Comparison of ENCODE assay signal across 17 cellular contexts in the genomic region with DNA sequence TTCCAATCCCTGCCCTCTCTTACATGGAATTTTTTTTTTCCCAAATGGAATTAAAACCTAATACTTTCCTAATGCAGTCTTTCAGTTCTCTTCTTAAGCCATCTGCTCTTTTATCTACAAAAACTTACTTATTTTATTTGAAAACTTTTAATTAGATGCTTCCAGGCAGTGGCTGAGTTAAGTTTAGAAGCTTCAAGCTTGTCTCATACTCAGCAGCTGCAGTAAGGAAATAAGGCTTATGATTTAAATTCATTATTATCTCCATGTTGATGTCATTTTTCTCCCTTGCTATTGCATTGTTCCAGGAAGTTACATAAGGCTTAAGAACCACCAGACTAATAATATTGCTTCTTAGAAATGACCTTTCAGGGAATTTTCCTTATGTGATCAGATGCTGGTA.
DNase-seq lines count a peak whose midpoint lies in the region; ATAC-seq and TF ChIP-seq lines count a peak whose summit lies in the region.
"Had no signal": no experiment of that assay in that cellular context is flagged by ENCODE, and none has a peak within 500 bp of the region (broad histone marks: within the 10 kb centered on the region; RNA-seq: fewer than 3 reads in every experiment).

No MANE protein-coding gene starts in this region.

- no peak for DNase-seq in SK-N-SH
- peak; percentile 16 for DNase-seq in fibroblast of pulmonary artery (ENCODE audit: low read depth)
- peak; percentile 69 for DNase-seq in retinal pigment epithelial cell (ENCODE audit: low read depth)
- DNase-seq in NCI-H2107 (lab: John Stamatoyannopoulos, UW), result no peak
- DNase-seq in activated naive CD4-positive, alpha-beta T cell treated with anti-CD3 and anti-CD28 coated beads, Interleukin-2, amount 50 U/mL, for 72 hours (ENCODE audit: low spot score in 2 of 2), result no peak
- DNase-seq: CD4-positive, alpha-beta memory T cell; DMS153; DMS79; GDM1; H9 had no signal

- no peak overlapping the region for H3K4me3 Mint-ChIP-seq in activated T-helper 17 cell treated with anti-CD3 and anti-CD28 coated beads, Interleukin-2, amount 50 U/mL, for 72 hours
- H3K4me3 Mint-ChIP-seq: CD14-positive monocyte; CD4-positive, alpha-beta memory T cell; H9 had no signal

- peaks cover 23% of the 10 kb centered on the region for H3K4me1 Mint-ChIP-seq in activated T-helper 17 cell treated with anti-CD3 and anti-CD28 coated beads, Interleukin-2, amount 50 U/mL, for 72 hours
- H3K4me1 Mint-ChIP-seq: CD14-positive monocyte had no signal

- H3K79me2 ChIP-seq in SK-N-SH (ENCODE audit: insufficient read depth), result no peaks in the 10 kb centered on the region

- H3F3A ChIP-seq in SK-N-SH (replicated peaks; ENCODE audit: insufficient read depth), result no peaks in the 10 kb centered on the region

- H3K9me3 ChIP-seq in SK-N-SH, result no peaks in the 10 kb centered on the region
- H3K9me3 ChIP-seq: A549, BLaER1 had no signal

- ATAC-seq in SK-N-SH treated with all-trans-retinoic acid at 6 μM for 48 hours (peak; percentile 41; the same call in 2 of the 3 replicates), GM21737 (IDR thresholded peaks at IDR 0.05; ENCODE audit: unreplicated experiment) (no peak)
- ATAC-seq in activated T-helper 17 cell treated with anti-CD3 and anti-CD28 coated beads, Interleukin-2, amount 50 U/mL, for 72 hours (replicated peaks), result no peak
- ATAC-seq in activated naive CD4-positive, alpha-beta T cell treated with anti-CD3 and anti-CD28 coated beads, Interleukin-2, amount 50 U/mL, for 72 hours, result no peak
- ATAC-seq: A549 had no signal

- POLR2A ChIA-PET in SK-N-SH (lab: Yijun Ruan, JAX), result no interaction called here

- TF ChIP-seq EP300 in SK-N-SH (IDR thresholded peaks at IDR 0.05; ENCODE audit: borderline replicate concordance in 1 of 2, low read depth in 1 of 2, low read length in 1 of 2), result no peak

- peak overlapping the region; percentile 11 for H3K27ac Mint-ChIP-seq in activated T-helper 17 cell treated with anti-CD3 and anti-CD28 coated beads, Interleukin-2, amount 50 U/mL, for 72 hours
- H3K27ac Mint-ChIP-seq in activated naive CD4-positive, alpha-beta T cell treated with anti-CD3 and anti-CD28 coated beads, Interleukin-2, amount 50 U/mL, for 72 hours, result no peak overlapping the region
- H3K27ac Mint-ChIP-seq: CD14-positive monocyte, H9 had no signal

- CTCF ChIA-PET in SK-N-SH (lab: Yijun Ruan, JAX), result no interaction called here

- H4K20me1 ChIP-seq in SK-N-SH (ENCODE audit: insufficient read depth), result no peaks in the 10 kb centered on the region
- H4K20me1 ChIP-seq: BLaER1 had no signal

- no peaks in the 10 kb centered on the region for H3K27me3 Mint-ChIP-seq in activated T-helper 17 cell treated with anti-CD3 and anti-CD28 coated beads, Interleukin-2, amount 50 U/mL, for 72 hours
- H3K27me3 Mint-ChIP-seq: CD4-positive, alpha-beta memory T cell had no signal

- no peaks in the 10 kb centered on the region for H3K27me3 ChIP-seq in SK-N-SH (ENCODE audit: insufficient read depth)
- H3K27me3 ChIP-seq: BLaER1 had no signal

- TF ChIP-seq CTCF in SK-N-SH (IDR thresholded peaks at IDR 0.05) (no peak), fibroblast of pulmonary artery (IDR thresholded peaks at IDR 0.05; ENCODE audit: low read length, missing control alignments) (no peak), retinal pigment epithelial cell (conservative IDR thresholded peaks at IDR 0.05; ENCODE audit: low read depth, low read length) (no peak)

- H3K36me3 Mint-ChIP-seq in activated T-helper 17 cell treated with anti-CD3 and anti-CD28 coated beads, Interleukin-2, amount 50 U/mL, for 72 hours (ENCODE audit: low read depth), result no peaks in the 10 kb centered on the region
- H3K36me3 Mint-ChIP-seq in activated naive CD4-positive, alpha-beta T cell treated with anti-CD3 and anti-CD28 coated beads, Interleukin-2, amount 50 U/mL, for 72 hours, result no peaks in the 10 kb centered on the region
- H3K36me3 Mint-ChIP-seq: CD14-positive monocyte had no signal

- no peaks in the 10 kb centered on the region for H3K9me2 ChIP-seq in SK-N-SH

- H3K4me1 ChIP-seq in SK-N-SH (ENCODE audit: control insufficient read depth in 1 of 2, insufficient read depth in 2 of 2, low read depth in 1 of 2, low read length in 1 of 2), result peaks cover 0 to 28% of the 10 kb centered on the region in 2 experiments; a peak in 2 of 4 replicates
- H3K4me1 ChIP-seq: A549 had no signal

- no peak for TF ChIP-seq RAD21 in SK-N-SH (IDR thresholded peaks at IDR 0.05; ENCODE audit: low read length)

- no peak overlapping the region for H3K4me3 ChIP-seq in SK-N-SH (ENCODE audit: low read depth in 2 of 2, low read length in 1 of 2)
- no peak overlapping the region for H3K4me3 ChIP-seq in fibroblast of pulmonary artery (replicated peaks; ENCODE audit: low read depth, low read length)
- H3K4me3 ChIP-seq in retinal pigment epithelial cell (ENCODE audit: low read length), result no peak overlapping the region
- H3K4me3 ChIP-seq: A549, BLaER1 had no signal

- H3K9me3 Mint-ChIP-seq in activated T-helper 17 cell treated with anti-CD3 and anti-CD28 coated beads, Interleukin-2, amount 50 U/mL, for 72 hours, result peaks cover 3% of the 10 kb centered on the region
- peaks cover 0 to 15% of the 10 kb centered on the region in 2 donors for H3K9me3 Mint-ChIP-seq in activated naive CD4-positive, alpha-beta T cell treated with anti-CD3 and anti-CD28 coated beads, Interleukin-2, amount 50 U/mL, for 72 hours

- peak overlapping the region in 1 of 2 experiments; percentile 22; a peak in 1 of 4 replicates for H3K27ac ChIP-seq in SK-N-SH (ENCODE audit: low read depth in 2 of 2, low read length in 1 of 2)
- H3K27ac ChIP-seq: 22Rv1, A549, BLaER1 had no signal

- no peak overlapping the region for H3K9ac ChIP-seq in SK-N-SH
- H3K9ac ChIP-seq: BLaER1 had no signal

- H3K36me3 ChIP-seq in SK-N-SH (replicated peaks in 1 of 2; ENCODE audit: control insufficient read depth in 1 of 2, insufficient read depth in 2 of 2, low read length in 1 of 2), result no peaks in the 10 kb centered on the region
- H3K36me3 ChIP-seq: BLaER1 had no signal

- H3K4me2 ChIP-seq in SK-N-SH, result no peak overlapping the region
- H3K4me2 ChIP-seq: A549, BLaER1 had no signal

- no peak overlapping the region for H2AFZ ChIP-seq in SK-N-SH (ENCODE audit: low read depth)

TF ChIP-seq in SK-N-SH treated with all-trans-retinoic acid at 6 μM for 48 hours, 23 proteins besides CTCF, POLR2A, EP300 and RAD21 (continues in another document):
- TF ChIP-seq ISL1 (CRISPR knock-in tag; IDR thresholded peaks at IDR 0.05), result peak; percentile 78
- TF ChIP-seq, protein P1, sequence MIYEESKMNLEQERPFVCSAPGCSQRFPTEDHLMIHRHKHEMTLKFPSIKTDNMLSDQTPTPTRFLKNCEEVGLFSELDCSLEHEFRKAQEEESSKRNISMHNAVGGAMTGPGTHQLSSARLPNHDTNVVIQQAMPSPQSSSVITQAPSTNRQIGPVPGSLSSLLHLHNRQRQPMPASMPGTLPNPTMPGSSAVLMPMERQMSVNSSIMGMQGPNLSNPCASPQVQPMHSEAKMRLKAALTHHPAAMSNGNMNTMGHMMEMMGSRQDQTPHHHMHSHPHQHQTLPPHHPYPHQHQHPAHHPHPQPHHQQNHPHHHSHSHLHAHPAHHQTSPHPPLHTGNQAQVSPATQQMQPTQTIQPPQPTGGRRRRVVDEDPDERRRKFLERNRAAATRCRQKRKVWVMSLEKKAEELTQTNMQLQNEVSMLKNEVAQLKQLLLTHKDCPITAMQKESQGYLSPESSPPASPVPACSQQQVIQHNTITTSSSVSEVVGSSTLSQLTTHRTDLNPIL (CRISPR knock-in tag; IDR thresholded peaks at IDR 0.05; ENCODE audit: low read depth), result peak; percentile 76; the same call in 1 of the 2 replicates
- TF ChIP-seq ZNF565 (CRISPR knock-in tag; conservative IDR thresholded peaks at IDR 0.05; ENCODE audit: low read depth), result no peak
- TF ChIP-seq BACH2 (CRISPR knock-in tag; IDR thresholded peaks at IDR 0.05; ENCODE audit: borderline replicate concordance), result no peak
- TF ChIP-seq SNAI2 (CRISPR knock-in tag; IDR thresholded peaks at IDR 0.05), result peak; percentile 80; the same call in 1 of the 2 replicates
- TF ChIP-seq TOX (CRISPR knock-in tag; IDR thresholded peaks at IDR 0.05; ENCODE audit: borderline replicate concordance), result no peak
- TF ChIP-seq ZC3H10 (CRISPR knock-in tag; IDR thresholded peaks at IDR 0.05), result no peak
- TF ChIP-seq TCF4 (CRISPR knock-in tag; IDR thresholded peaks at IDR 0.05; ENCODE audit: borderline replicate concordance), result peak; percentile 42
- TF ChIP-seq GLIS3 (CRISPR knock-in tag; IDR thresholded peaks at IDR 0.05), result no peak
- no peak for TF ChIP-seq PPARA (CRISPR knock-in tag; IDR thresholded peaks at IDR 0.05; ENCODE audit: borderline replicate concordance)

TF ChIP-seq in SK-N-SH, 30 proteins besides CTCF, POLR2A, EP300 and RAD21 (continues in another document):
- TF ChIP-seq MXI1 (IDR thresholded peaks at IDR 0.05; ENCODE audit: low read depth, low read length) (no peak), FOSL2 (IDR thresholded peaks at IDR 0.05; ENCODE audit: borderline replicate concordance, low read depth) (no peak), RXRA (IDR thresholded peaks at IDR 0.05; ENCODE audit: borderline replicate concordance, low read depth) (no peak), EZH2phosphoT487 (IDR thresholded peaks at IDR 0.05; ENCODE audit: borderline replicate concordance, low read depth) (no peak), SIN3A (IDR thresholded peaks at IDR 0.05; ENCODE audit: borderline replicate concordance, low read depth, low read length) (no peak), FOXM1 (IDR thresholded peaks at IDR 0.05; ENCODE audit: low read depth) (no peak)
- TF ChIP-seq, protein P2, sequence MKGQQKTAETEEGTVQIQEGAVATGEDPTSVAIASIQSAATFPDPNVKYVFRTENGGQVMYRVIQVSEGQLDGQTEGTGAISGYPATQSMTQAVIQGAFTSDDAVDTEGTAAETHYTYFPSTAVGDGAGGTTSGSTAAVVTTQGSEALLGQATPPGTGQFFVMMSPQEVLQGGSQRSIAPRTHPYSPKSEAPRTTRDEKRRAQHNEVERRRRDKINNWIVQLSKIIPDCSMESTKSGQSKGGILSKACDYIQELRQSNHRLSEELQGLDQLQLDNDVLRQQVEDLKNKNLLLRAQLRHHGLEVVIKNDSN (IDR thresholded peaks at IDR 0.05; ENCODE audit: borderline replicate concordance, low read depth), result no peak
- TF ChIP-seq, protein P3, sequence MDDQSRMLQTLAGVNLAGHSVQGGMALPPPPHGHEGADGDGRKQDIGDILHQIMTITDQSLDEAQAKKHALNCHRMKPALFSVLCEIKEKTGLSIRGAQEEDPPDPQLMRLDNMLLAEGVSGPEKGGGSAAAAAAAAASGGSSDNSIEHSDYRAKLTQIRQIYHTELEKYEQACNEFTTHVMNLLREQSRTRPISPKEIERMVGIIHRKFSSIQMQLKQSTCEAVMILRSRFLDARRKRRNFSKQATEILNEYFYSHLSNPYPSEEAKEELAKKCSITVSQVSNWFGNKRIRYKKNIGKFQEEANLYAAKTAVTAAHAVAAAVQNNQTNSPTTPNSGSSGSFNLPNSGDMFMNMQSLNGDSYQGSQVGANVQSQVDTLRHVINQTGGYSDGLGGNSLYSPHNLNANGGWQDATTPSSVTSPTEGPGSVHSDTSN (IDR thresholded peaks at IDR 0.05), result no peak

Comparison
In these comparisons a context has a peak if more than half of its experiments do, and no peak if none do; other contexts are left out.
1. DNase-seq: peak in fibroblast of pulmonary artery (single experiment) and retinal pigment epithelial cell (single experiment); none in SK-N-SH (single experiment), NCI-H2107 (single experiment) and activated naive CD4-positive, alpha-beta T cell treated with anti-CD3 and anti-CD28 coated beads, Interleukin-2, amount 50 U/mL, for 72 hours (0 of 2).